Comparison of ENCODE assay signal across 31 cellular contexts in the genomic region with DNA sequence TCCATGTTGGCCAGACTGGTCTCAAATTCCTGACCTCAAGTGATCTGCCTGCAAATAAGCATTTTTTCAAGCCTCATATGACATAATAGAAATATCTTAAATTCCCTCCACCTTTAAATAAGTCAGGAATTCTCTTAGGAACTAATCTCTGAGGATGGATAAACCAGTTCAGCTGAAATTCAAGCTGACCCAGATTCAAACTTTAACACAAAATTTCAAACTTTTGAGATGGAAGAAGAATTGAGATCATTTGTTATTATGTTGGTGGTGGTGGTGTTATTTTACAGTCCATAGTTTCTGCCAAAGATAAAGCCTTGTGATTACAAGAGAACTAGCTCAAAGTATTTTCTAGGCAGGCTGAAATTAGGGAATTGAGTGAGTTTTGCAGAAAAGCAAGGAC.
"Had no signal": no experiment of that assay in that cellular context is flagged by ENCODE, and none has a peak within 500 bp of the region (broad histone marks: within the 10 kb centered on the region; RNA-seq: fewer than 3 reads in every experiment).

No MANE protein-coding gene starts in this region.

- H3K4me1 ChIP-seq: SJSA1 had no signal

- H3K27ac Mint-ChIP-seq: activated CD4-positive, alpha-beta T cell treated with anti-CD3 and anti-CD28 coated beads, Interleukin-2, amount 10 ng/mL, durations not matched to agents 24 days and 14 days; activated naive CD4-positive, alpha-beta T cell treated with anti-CD3 and anti-CD28 coated beads, Interleukin-2, amount 10 ng/mL, durations not matched to agents 7 days and 5 days; activated naive CD8-positive, alpha-beta T cell treated with anti-CD3 and anti-CD28 coated beads for 36 hours; activated T-helper 17 cell treated with anti-CD3 and anti-CD28 coated beads, Interleukin-2, amount 50 U/mL, for 72 hours; T-helper 17 cell; WTC11 had no signal

- H3K27ac ChIP-seq: adrenal gland, body of pancreas, SJSA1 had no signal

- H3K36me3 Mint-ChIP-seq: activated naive CD4-positive, alpha-beta T cell treated with anti-CD3 and anti-CD28 coated beads, Interleukin-2, amount 10 ng/mL, durations not matched to agents 7 days and 5 days; activated naive CD8-positive, alpha-beta T cell treated with anti-CD3 and anti-CD28 coated beads for 36 hours; WTC11 had no signal

- H3K36me3 ChIP-seq: adrenal gland, MG63, SJSA1 had no signal

- DNase-seq: activated CD4-positive, alpha-beta T cell treated with anti-CD3 and anti-CD28 coated beads for 1 hour; activated CD4-positive, alpha-beta T cell treated with anti-CD3 and anti-CD28 coated beads, Interleukin-2, amount 10 ng/mL, durations not matched to agents 24 days and 14 days; activated CD4-positive, alpha-beta T cell treated with anti-CD3 and anti-CD28 coated beads, Interleukin-2, amount 50 U/mL, for 48 hours; activated CD8-positive, alpha-beta memory T cell treated with anti-CD3 and anti-CD28 coated beads for 24 hours; activated gamma-delta T cell treated with Interleukin-2 at 50 U/mL for 16 hours; activated naive CD4-positive, alpha-beta T cell treated with anti-CD3 and anti-CD28 coated beads, Interleukin-2, amount 10 ng/mL, durations not matched to agents 7 days and 5 days; activated naive CD8-positive, alpha-beta T cell treated with anti-CD3 and anti-CD28 coated beads for 36 hours; activated T-cell treated with anti-CD3 and anti-CD28 coated beads, Interleukin-2, amount 50 U/mL, for 48 hours; adrenal gland; aorta; body of pancreas; central memory CD4-positive, alpha-beta T cell; MG63; MV-4-11; NCI-H1092 treated with DMSO at 0.1 percent for 48 hours; NCI-H1417 treated with DMSO at 0.1 percent for 48 hours; NCI-H1694; NCI-H2081; NCI-H510A treated with DMSO at 0.1 percent for 48 hours; NCI-H69; NK-92 treated with Interleukin-12 subunit alpha and Interleukin-12 subunit beta, amount 100 ng/mL, for 24 hours; OCI-M1; RPMI8226; T-helper 17 cell; T-helper 9 cell had no signal

- H3K4me3 ChIP-seq: adrenal gland, body of pancreas, MG63, SJSA1 had no signal

- H3K4me3 Mint-ChIP-seq: activated CD4-positive, alpha-beta T cell treated with anti-CD3 and anti-CD28 coated beads, Interleukin-2, amount 10 ng/mL, durations not matched to agents 24 days and 14 days; activated naive CD4-positive, alpha-beta T cell treated with anti-CD3 and anti-CD28 coated beads, Interleukin-2, amount 10 ng/mL, durations not matched to agents 7 days and 5 days; activated naive CD8-positive, alpha-beta T cell treated with anti-CD3 and anti-CD28 coated beads for 36 hours; activated T-helper 17 cell treated with anti-CD3 and anti-CD28 coated beads, Interleukin-2, amount 50 U/mL, for 72 hours; T-helper 17 cell; WTC11 had no signal

- H3K9me3 ChIP-seq: adrenal gland, body of pancreas, MG63, SJSA1 had no signal

- H3K9me3 Mint-ChIP-seq: activated CD4-positive, alpha-beta T cell treated with anti-CD3 and anti-CD28 coated beads, Interleukin-2, amount 10 ng/mL, durations not matched to agents 24 days and 14 days; activated naive CD4-positive, alpha-beta T cell treated with anti-CD3 and anti-CD28 coated beads, Interleukin-2, amount 10 ng/mL, durations not matched to agents 7 days and 5 days; activated naive CD8-positive, alpha-beta T cell treated with anti-CD3 and anti-CD28 coated beads for 36 hours; activated T-helper 17 cell treated with anti-CD3 and anti-CD28 coated beads, Interleukin-2, amount 50 U/mL, for 72 hours; WTC11 had no signal

- H3K27me3 ChIP-seq: adrenal gland, body of pancreas, SJSA1 had no signal

- FAIRE-seq: bronchial epithelial cell had no signal

- H3K27me3 Mint-ChIP-seq: activated naive CD8-positive, alpha-beta T cell treated with anti-CD3 and anti-CD28 coated beads for 36 hours had no signal

- ATAC-seq: activated T-helper 17 cell treated with anti-CD3 and anti-CD28 coated beads, Interleukin-2, amount 50 U/mL, for 72 hours; body of pancreas; Panc1; Right ventricle myocardium inferior; T-helper 17 cell had no signal

- H3K4me1 Mint-ChIP-seq: activated CD4-positive, alpha-beta T cell treated with anti-CD3 and anti-CD28 coated beads, Interleukin-2, amount 10 ng/mL, durations not matched to agents 24 days and 14 days; activated naive CD8-positive, alpha-beta T cell treated with anti-CD3 and anti-CD28 coated beads for 36 hours; activated T-helper 17 cell treated with anti-CD3 and anti-CD28 coated beads, Interleukin-2, amount 50 U/mL, for 72 hours; T-helper 17 cell had no signal
